In genomic region chr2:23510471-23510870, GRCh38 we compare ENCODE assay signal across 29 cellular contexts.
A peak's percentile ranks its signal among the peaks of the same experiment; 100 is the strongest.
DNase-seq lines count a peak whose midpoint lies in the region; TF ChIP-seq lines count a peak whose summit lies in the region.
"Had no signal": no experiment of that assay in that cellular context is flagged by ENCODE, and none has a peak within 500 bp of the region (broad histone marks: within the 10 kb centered on the region; RNA-seq: fewer than 3 reads in every experiment).

No MANE protein-coding gene starts in this region.

- H3K27me3 ChIP-seq in left ventricle myocardium inferior (ENCODE audit: low read depth), result peaks cover 70% of the 10 kb centered on the region
- peaks cover 0 to 11% (median 0%) of the 10 kb centered on the region in 7 donors for H3K27me3 ChIP-seq in spleen (replicated peaks in 1 of 7)
- H3K27me3 ChIP-seq in prostate gland (replicated peaks; ENCODE audit: insufficient read depth), result no peaks in the 10 kb centered on the region
- H3K27me3 ChIP-seq: adrenal gland, esophagus muscularis mucosa, ovary, Peyer's patch, SJCRH30, testis had no signal

- no peak for TF ChIP-seq POLR2A in spleen (IDR thresholded peaks at IDR 0.05)
- no peak for TF ChIP-seq POLR2A in prostate gland (IDR thresholded peaks at IDR 0.05)

- WGBS in spleen, 5 donors, result 86 to 95% (median 92%) methylated on average over 5 of the region's 5 CpGs
- WGBS in prostate gland, result 66% methylated on average over 5 of the region's 5 CpGs

- H3K4me3 ChIP-seq in left ventricle myocardium inferior (no peak overlapping the region), spleen (no peak overlapping the region), prostate gland (no peak overlapping the region)
- H3K4me3 ChIP-seq: adrenal gland, dorsolateral prefrontal cortex, esophagus muscularis mucosa, K562, ovary, Peyer's patch, SJCRH30, testis had no signal

- H3K36me3 ChIP-seq in left ventricle myocardium inferior, result no peaks in the 10 kb centered on the region
- no peaks in the 10 kb centered on the region for H3K36me3 ChIP-seq in spleen
- H3K36me3 ChIP-seq in prostate gland, result no peaks in the 10 kb centered on the region
- H3K36me3 ChIP-seq: adrenal gland, esophagus muscularis mucosa, ovary, Peyer's patch had no signal

- no peak for TF ChIP-seq CTCF in left ventricle myocardium inferior (IDR thresholded peaks at IDR 0.05; ENCODE audit: borderline replicate concordance)
- TF ChIP-seq CTCF in spleen (IDR thresholded peaks at IDR 0.05 in 8 of 11, conservative IDR thresholded peaks at IDR 0.05 in 3 of 11), result no peak
- TF ChIP-seq CTCF in prostate gland (IDR thresholded peaks at IDR 0.05), result no peak

- no peak overlapping the region for H3K27ac ChIP-seq in left ventricle myocardium inferior (replicated peaks)
- no peak overlapping the region for H3K27ac ChIP-seq in spleen
- H3K27ac ChIP-seq in prostate gland, result no peak overlapping the region
- H3K27ac ChIP-seq: adrenal gland, dorsolateral prefrontal cortex, esophagus muscularis mucosa, ovary, Peyer's patch, SJCRH30, testis had no signal

- intact Hi-C loops in left ventricle myocardium inferior (cut with micrococcal nuclease), result no loop called here
- intact Hi-C loops in spleen (cut with DNase I; ENCODE audit: low total_unique reads), result no loop called here
- intact Hi-C loops in prostate gland (cut with DNase I), result no loop called here

- DNase-seq in DMS79 treated with DMSO at 0.1 percent for 48 hours (lab: John Stamatoyannopoulos, UW), result peak; percentile 34
- DNase-seq in DMS79 (lab: John Stamatoyannopoulos, UW), result no peak
- DNase-seq in COR-L47 (lab: John Stamatoyannopoulos, UW), result peak; percentile 8
- peak; percentile 83 for DNase-seq in NCI-H510A treated with DMSO at 0.1 percent for 48 hours (lab: John Stamatoyannopoulos, UW)
- peak; percentile 46 for DNase-seq in left ventricle myocardium inferior
- DNase-seq in stimulated activated CD4-positive, alpha-beta T cell treated with anti-CD3 and anti-CD28 coated beads, Interleukin-12 subunit alpha, Interleukin-12 subunit beta, amount 100 ng/mL, for 4 hours, result no peak
- DNase-seq in spleen, result no peak
- no peak for DNase-seq in prostate gland (ENCODE audit: low spot score)
- DNase-seq: 8988T; activated CD8-positive, alpha-beta T cell treated with anti-CD3 and anti-CD28 coated beads for 36 hours; activated naive CD4-positive, alpha-beta T cell treated with anti-CD3 and anti-CD28 coated beads, Interleukin-2, amount 10 ng/mL, durations not matched to agents 7 days and 5 days; adrenal gland; dorsolateral prefrontal cortex; EL; foreskin fibroblast; NCI-H1048; NCI-H2171; NCI-H526; nephron progenitor cell; ovary; Peyer's patch; retina; SJCRH30; small intestine; stimulated activated CD8-positive, alpha-beta memory T cell treated with anti-CD3 and anti-CD28 coated beads, Interleukin-4, amount 100 ng/mL, for 48 hours; SW 1271; testis had no signal

- H3K9me3 ChIP-seq in left ventricle myocardium inferior (replicated peaks) (no peaks in the 10 kb centered on the region), spleen (no peaks in the 10 kb centered on the region), prostate gland (no peaks in the 10 kb centered on the region)
- H3K9me3 ChIP-seq: adrenal gland, esophagus muscularis mucosa, ovary, Peyer's patch, SJCRH30, testis had no signal

- H3K4me1 ChIP-seq in left ventricle myocardium inferior (peaks cover 59% of the 10 kb centered on the region), spleen (peaks cover 0 to 30% (median 15%) of the 10 kb centered on the region in 6 donors), prostate gland (replicated peaks) (no peaks in the 10 kb centered on the region)

Comparison
In these comparisons a context has a peak if more than half of its experiments do, and no peak if none do; other contexts are left out.
1. DNase-seq: peak in DMS79 treated with DMSO at 0.1 percent for 48 hours (single experiment), COR-L47 (single experiment), NCI-H510A treated with DMSO at 0.1 percent for 48 hours (single experiment) and left ventricle myocardium inferior (single experiment); none in DMS79 (single experiment), stimulated activated CD4-positive, alpha-beta T cell treated with anti-CD3 and anti-CD28 coated beads, Interleukin-12 subunit alpha, Interleukin-12 subunit beta, amount 100 ng/mL, for 4 hours (single experiment), spleen (single experiment) and prostate gland (single experiment).